Comparison of ENCODE assay signal across 8 cellular contexts in the genomic region with DNA sequence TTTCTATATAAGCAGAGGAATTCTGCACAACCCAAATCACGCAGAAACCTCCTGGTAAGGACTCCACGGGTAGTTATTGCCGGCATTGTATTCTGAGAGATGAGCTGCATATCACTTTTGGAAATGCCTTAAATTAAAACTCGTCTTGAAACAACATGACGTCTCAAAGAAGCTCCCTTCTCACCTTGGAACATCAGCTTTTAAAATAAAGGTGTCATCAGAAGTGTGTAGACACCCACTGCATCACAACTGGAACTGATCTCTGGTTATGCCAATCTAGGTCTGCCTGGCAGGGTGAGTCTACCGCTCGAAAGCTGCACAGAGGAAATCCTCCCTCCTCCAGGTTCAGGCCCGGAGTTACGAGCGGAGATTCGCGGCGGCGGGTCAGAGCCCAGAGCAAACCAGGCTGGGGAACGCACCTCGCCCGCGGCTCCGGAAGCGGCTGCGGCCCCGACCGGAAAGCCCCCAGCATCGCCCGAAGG.
DNase-seq lines count a peak whose midpoint lies in the region; ATAC-seq lines count a peak whose summit lies in the region.

No MANE protein-coding gene starts in this region.

- peaks cover 10% of the 10 kb centered on the region for H3K36me3 Mint-ChIP-seq in activated naive CD8-positive, alpha-beta T cell
- peaks cover 17% of the 10 kb centered on the region for H3K36me3 Mint-ChIP-seq in stimulated activated naive CD8-positive, alpha-beta T cell treated with anti-CD3 and anti-CD28 coated beads, Interleukin-15, Interleukin-2, amounts not matched to agents 100 ng/mL and 50 ng/mL, for 24 hours (ENCODE audit: low read depth)

- peak overlapping the region; percentile 95 for H3K4me3 Mint-ChIP-seq in activated naive CD8-positive, alpha-beta T cell
- peak overlapping the region; percentile 91 for H3K4me3 Mint-ChIP-seq in stimulated activated naive CD8-positive, alpha-beta T cell treated with anti-CD3 and anti-CD28 coated beads, Interleukin-15, Interleukin-2, amounts not matched to agents 100 ng/mL and 50 ng/mL, for 24 hours

- no peaks in the 10 kb centered on the region for H3K9me3 Mint-ChIP-seq in activated naive CD8-positive, alpha-beta T cell (ENCODE audit: low read depth)
- H3K9me3 Mint-ChIP-seq in stimulated activated naive CD8-positive, alpha-beta T cell treated with anti-CD3 and anti-CD28 coated beads, Interleukin-15, Interleukin-2, amounts not matched to agents 100 ng/mL and 50 ng/mL, for 24 hours: no peaks in the 10 kb centered on the region

- DNase-seq in NCI-H1694 treated with DMSO at 0.1 percent for 48 hours (lab: John Stamatoyannopoulos, UW): peak; percentile 80
- no peak for DNase-seq in NCI-H1694 (lab: John Stamatoyannopoulos, UW)
- DNase-seq in NCI-H2029 (lab: John Stamatoyannopoulos, UW): no peak

- H3K27me3 Mint-ChIP-seq in activated naive CD8-positive, alpha-beta T cell: no peaks in the 10 kb centered on the region
- no peaks in the 10 kb centered on the region for H3K27me3 Mint-ChIP-seq in stimulated activated naive CD8-positive, alpha-beta T cell treated with anti-CD3 and anti-CD28 coated beads, Interleukin-15, Interleukin-2, amounts not matched to agents 100 ng/mL and 50 ng/mL, for 24 hours

- H3K4me3 ChIP-seq in iPS-18c (ENCODE audit: insufficient read depth, low read depth, low read length): peak overlapping the region; percentile 85

- H3K27ac Mint-ChIP-seq in activated naive CD8-positive, alpha-beta T cell: peak overlapping the region; percentile 93
- peak overlapping the region; percentile 96 for H3K27ac Mint-ChIP-seq in stimulated activated naive CD8-positive, alpha-beta T cell treated with anti-CD3 and anti-CD28 coated beads, Interleukin-15, Interleukin-2, amounts not matched to agents 100 ng/mL and 50 ng/mL, for 24 hours

- peaks cover 67% of the 10 kb centered on the region for H3K4me1 Mint-ChIP-seq in activated naive CD8-positive, alpha-beta T cell (ENCODE audit: low read depth)
- peaks cover 60% of the 10 kb centered on the region for H3K4me1 Mint-ChIP-seq in stimulated activated naive CD8-positive, alpha-beta T cell treated with anti-CD3 and anti-CD28 coated beads, Interleukin-15, Interleukin-2, amounts not matched to agents 100 ng/mL and 50 ng/mL, for 24 hours (ENCODE audit: low read depth)

- peak; percentile 22 for ATAC-seq in HG03135 (IDR thresholded peaks at IDR 0.05; ENCODE audit: unreplicated experiment)
- ATAC-seq in HG03097 (IDR thresholded peaks at IDR 0.05; ENCODE audit: low FRiP score, unreplicated experiment): no peak

- no peaks in the 10 kb centered on the region for H3K9me3 ChIP-seq in iPS-18c (ENCODE audit: control insufficient read depth, insufficient read depth, low read length)
